ENCODE assay signal across 15 cellular contexts in the genomic region with DNA sequence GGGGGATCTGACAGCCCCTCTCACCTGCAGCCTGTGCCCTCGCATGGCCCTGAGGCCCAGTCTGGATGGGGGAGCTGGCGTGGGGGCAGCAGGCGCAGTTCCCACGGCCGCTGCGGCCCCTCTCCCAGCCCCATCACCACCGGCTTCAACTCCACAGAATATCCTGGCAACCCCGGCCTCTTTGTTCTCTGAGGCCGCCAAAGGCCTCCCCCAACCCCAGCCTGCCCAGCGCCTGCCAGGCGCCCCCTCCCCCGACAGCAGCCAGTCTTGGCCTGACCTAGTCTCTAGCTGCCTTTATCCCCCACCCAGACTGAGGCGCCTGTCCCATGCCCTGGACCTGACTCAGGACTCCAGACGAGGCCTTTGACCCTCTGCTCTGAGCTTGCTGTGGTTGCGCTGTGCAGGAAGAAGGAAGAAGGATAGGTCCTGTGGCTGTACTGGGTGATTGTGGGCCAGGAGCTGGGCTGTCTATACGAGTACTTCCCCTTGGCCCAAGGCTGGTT. TPM values are rescaled to one million over a fixed set of nuclear protein-coding genes. Genes with fewer than 3 reads are reported as not detected.
DNase-seq lines count a peak whose midpoint lies in the region; ATAC-seq and TF ChIP-seq lines count a peak whose summit lies in the region.
"Had no signal": no experiment of that assay in that cellular context is flagged by ENCODE, and none has a peak within 500 bp of the region (broad histone marks: within the 10 kb centered on the region; RNA-seq: fewer than 3 reads in every experiment).

No MANE protein-coding gene starts in this region.

- intact Hi-C loops in breast epithelium (cut with DNase I; ENCODE audit: low total_unique reads) (no loop called here), mammary epithelial cell (cut with micrococcal nuclease) (no loop called here)

- WGBS in mammary epithelial cell (ENCODE audit: low coverage, missing lambda C conversion rate), result 95% methylated on average over 5 of the region's 16 CpGs

- CTCF ChIA-PET in mammary epithelial cell (lab: Charles Lee; ENCODE audit: low non-redundant PET), result no interaction called here

- no TSS peak for BruUV-seq in mammary epithelial cell (replicated peaks; lab: Mats Ljungman, UMichigan)

- H3K4me2 ChIP-seq in mammary epithelial cell (ENCODE audit: insufficient read depth, low read depth, low read length), result no peak overlapping the region

- no peaks in the 10 kb centered on the region for H3K9me3 Mint-ChIP-seq in memory B cell
- H3K9me3 Mint-ChIP-seq: activated T-cell treated with anti-CD3 and anti-CD28 coated beads, Interleukin-2, amount 50 U/mL, for 72 hours had no signal

- H3K9ac ChIP-seq in mammary epithelial cell (ENCODE audit: insufficient read depth, low read length), result no peak overlapping the region
- H3K9ac ChIP-seq: parathyroid adenoma had no signal

- H3K36me3 Mint-ChIP-seq in memory B cell, result peaks cover 10% of the 10 kb centered on the region

- TF ChIP-seq CTCF in breast epithelium (IDR thresholded peaks at IDR 0.05), result no peak
- TF ChIP-seq CTCF in mammary epithelial cell (conservative IDR thresholded peaks at IDR 0.05 in 1 of 2, IDR thresholded peaks at IDR 0.05 in 1 of 2; ENCODE audit: extremely low read depth in 1 of 2, insufficient read depth in 1 of 2, low read depth in 1 of 2, low read length in 2 of 2), result no peak
- TF ChIP-seq CTCF in coronary artery (IDR thresholded peaks at IDR 0.05), result no peak
- TF ChIP-seq CTCF in thoracic aorta (IDR thresholded peaks at IDR 0.05), result no peak
- TF ChIP-seq CTCF in GM13977 (IDR thresholded peaks at IDR 0.05; ENCODE audit: extremely low read depth, insufficient read depth, missing control alignments), result no peak

- H4K20me1 ChIP-seq in mammary epithelial cell (ENCODE audit: insufficient read depth, low read length), result no peaks in the 10 kb centered on the region

- ATAC-seq in memory B cell (ENCODE audit: low read depth) (no peak), thoracic aorta (ENCODE audit: insufficient number of reproducible peaks, low FRiP score, low read depth) (no peak), HG03280 (IDR thresholded peaks at IDR 0.05; ENCODE audit: unreplicated experiment) (no peak)
- ATAC-seq: activated T-cell treated with anti-CD3 and anti-CD28 coated beads, Interleukin-2, amount 50 U/mL, for 72 hours had no signal

- H3K27me3 Mint-ChIP-seq in memory B cell, result no peaks in the 10 kb centered on the region

- H3K4me3 ChIP-seq in breast epithelium, result no peak overlapping the region
- H3K4me3 ChIP-seq in mammary epithelial cell (replicated peaks in 1 of 3; ENCODE audit: insufficient read depth in 1 of 3, low read depth in 2 of 3, low read length in 3 of 3), result no peak overlapping the region
- H3K4me3 ChIP-seq in coronary artery, result no peak overlapping the region
- H3K4me3 ChIP-seq in thoracic aorta, result no peak overlapping the region
- H3K4me3 ChIP-seq: esophagus squamous epithelium, HAP-1, testis had no signal

- DNase-seq in breast epithelium (ENCODE audit: low spot score in 2 of 2), result no peak
- DNase-seq in mammary epithelial cell, result no peak
- DNase-seq in coronary artery (ENCODE audit: low spot score), result no peak
- DNase-seq in memory B cell (ENCODE audit: low spot score in 2 of 2), result no peak
- no peak for DNase-seq in thoracic aorta (ENCODE audit: low spot score)
- no peak for DNase-seq in stimulated activated naive CD4-positive, alpha-beta T cell treated with Interleukin-2 at 50 U/mL for 16 hours (lab: John Stamatoyannopoulos, UW)
- DNase-seq in GM13977 (ENCODE audit: low spot score), result no peak
- DNase-seq: activated T-cell treated with anti-CD3 and anti-CD28 coated beads, Interleukin-2, amount 50 U/mL, for 72 hours; central memory CD4-positive, alpha-beta T cell; esophagus squamous epithelium; NCI-H345; testis had no signal

- H3K36me3 ChIP-seq in breast epithelium (no peaks in the 10 kb centered on the region), mammary epithelial cell (ENCODE audit: insufficient read depth, low read length) (no peaks in the 10 kb centered on the region), thoracic aorta (peaks cover 7% of the 10 kb centered on the region)
- H3K36me3 ChIP-seq: HAP-1 had no signal

- TF ChIP-seq POLR2A in breast epithelium (IDR thresholded peaks at IDR 0.05), result no peak

- in situ Hi-C loops in mammary epithelial cell (cut with MboI; ENCODE audit: low sequenced_read_pairs in 2 of 2), result no loop called here
- in situ Hi-C loops in GM13977 (cut with MboI; ENCODE audit: low pct_unique_long_range_greater_than_20kb, low sequenced_read_pairs, unreplicated experiment), result no loop called here

- dilution Hi-C loops in mammary epithelial cell (cut with HindIII; ENCODE audit: low sequenced_read_pairs), result no loop called here

- no peak overlapping the region for H2AFZ ChIP-seq in mammary epithelial cell (ENCODE audit: low read depth, low read length)
- H2AFZ ChIP-seq: parathyroid adenoma had no signal

- H3K4me1 Mint-ChIP-seq in memory B cell, result peaks cover 47% of the 10 kb centered on the region

- H3K27ac Mint-ChIP-seq in memory B cell, result peak overlapping the region; percentile 72
- H3K27ac Mint-ChIP-seq: activated T-cell treated with anti-CD3 and anti-CD28 coated beads, Interleukin-2, amount 50 U/mL, for 72 hours had no signal

- H3K27me3 ChIP-seq in breast epithelium, result no peaks in the 10 kb centered on the region
- no peaks in the 10 kb centered on the region for H3K27me3 ChIP-seq in mammary epithelial cell (ENCODE audit: insufficient read depth, low read length)
- H3K27me3 ChIP-seq in thoracic aorta (replicated peaks; ENCODE audit: insufficient read depth), result no peaks in the 10 kb centered on the region
- H3K27me3 ChIP-seq: esophagus squamous epithelium, testis had no signal

- H3K9me3 ChIP-seq in breast epithelium, result no peaks in the 10 kb centered on the region
- no peaks in the 10 kb centered on the region for H3K9me3 ChIP-seq in mammary epithelial cell (replicated peaks; ENCODE audit: insufficient read depth, low read length)
- no peaks in the 10 kb centered on the region for H3K9me3 ChIP-seq in thoracic aorta
- H3K9me3 ChIP-seq: esophagus squamous epithelium, HAP-1, testis had no signal

- peaks cover 7 to 8% of the 10 kb centered on the region in 2 donors for H3K4me1 ChIP-seq in breast epithelium
- peaks cover 8% of the 10 kb centered on the region for H3K4me1 ChIP-seq in mammary epithelial cell (ENCODE audit: insufficient read depth, low read length)
- H3K4me1 ChIP-seq in thoracic aorta (ENCODE audit: control insufficient read depth in 1 of 2, low read depth in 2 of 2), result peaks cover 19 to 58% of the 10 kb centered on the region in 2 donors
- H3K4me1 ChIP-seq: HAP-1 had no signal

- no peaks in the 10 kb centered on the region for H3K79me2 ChIP-seq in mammary epithelial cell (ENCODE audit: insufficient read depth, low read length)
- H3K79me2 ChIP-seq: parathyroid adenoma had no signal

- no peak overlapping the region for H3K4me3 Mint-ChIP-seq in memory B cell
- H3K4me3 Mint-ChIP-seq: activated T-cell treated with anti-CD3 and anti-CD28 coated beads, Interleukin-2, amount 50 U/mL, for 72 hours had no signal

- peak overlapping the region; percentile 46 to 70 for H3K27ac ChIP-seq in breast epithelium
- no peak overlapping the region for H3K27ac ChIP-seq in mammary epithelial cell (ENCODE audit: insufficient read depth, low read depth, low read length)
- H3K27ac ChIP-seq in coronary artery, result peak overlapping the region; percentile 0 to 60
- H3K27ac ChIP-seq in thoracic aorta, result peak overlapping the region; percentile 48 to 66
- H3K27ac ChIP-seq: parathyroid adenoma, testis had no signal

RNA-seq across cellular contexts. Expression of a gene that starts 38.8 kb away (rescaled TPM):
- 10 to 100 TPM; 33.9 to 66.9 (median 38.3) TPM for total RNA-seq in breast epithelium
- 10 to 100 TPM; 13.8 to 47.3 TPM for total RNA-seq in mammary epithelial cell
- 16.6 TPM for polyA plus RNA-seq in mammary epithelial cell
- polyA minus RNA-seq in mammary epithelial cell, result 5.8 TPM
- 10 to 100 TPM; 58.5 to 62.5 TPM for total RNA-seq in thoracic aorta
